8 cellular contexts compared by ENCODE assay signal in genomic region chr12:32365473-32366064, GRCh38. TPM values are rescaled to one million over a fixed set of nuclear protein-coding genes. Genes with fewer than 3 reads are reported as not detected.
DNase-seq lines count a peak whose midpoint lies in the region; ATAC-seq and TF ChIP-seq lines count a peak whose summit lies in the region.

No MANE protein-coding gene starts in this region.

- no peaks in the 10 kb centered on the region for H3K9me2 ChIP-seq in Karpas-422 (replicated peaks; ENCODE audit: insufficient read depth, low read length)

- H2AFZ ChIP-seq in Karpas-422 (ENCODE audit: low read length) = no peak overlapping the region

- H3K9me3 ChIP-seq in CD4-positive, alpha-beta T cell (ENCODE audit: control insufficient read depth, low read length) = no peaks in the 10 kb centered on the region
- H3K9me3 ChIP-seq in Karpas-422 (ENCODE audit: low read length) = no peaks in the 10 kb centered on the region

- no peak overlapping the region for H3K4me2 ChIP-seq in Karpas-422 (ENCODE audit: low read depth, low read length, poor library complexity, severe bottlenecking)

- H3K27ac Mint-ChIP-seq in CD4-positive, alpha-beta T cell = no peak overlapping the region
- no peak overlapping the region for H3K27ac Mint-ChIP-seq in activated naive CD8-positive, alpha-beta T cell treated with anti-CD3 and anti-CD28 coated beads, Interleukin-2, amount 50 U/mL, for 24 hours

- H4K20me1 ChIP-seq in Karpas-422 (ENCODE audit: insufficient read depth, low read depth, low read length) = no peaks in the 10 kb centered on the region

- ATAC-seq in CD4-positive, alpha-beta T cell (ENCODE audit: poor library complexity) = peak; percentile 57
- ATAC-seq in activated naive CD8-positive, alpha-beta T cell treated with anti-CD3 and anti-CD28 coated beads, Interleukin-2, amount 50 U/mL, for 24 hours = no peak
- peak; percentile 68 to 76 for ATAC-seq in left cardiac atrium
- ATAC-seq in GM21360 (IDR thresholded peaks at IDR 0.05; ENCODE audit: unreplicated experiment) = no peak

- H3K27ac ChIP-seq in CD4-positive, alpha-beta T cell (ENCODE audit: low read depth, low read length) = no peak overlapping the region
- H3K27ac ChIP-seq in Karpas-422 (ENCODE audit: low read length) = no peak overlapping the region

- H3K4me1 ChIP-seq in Karpas-422 (ENCODE audit: low read length) = no peaks in the 10 kb centered on the region

- no peak overlapping the region for H3K9ac ChIP-seq in Karpas-422 (ENCODE audit: low read length)

- peak; percentile 71 for TF ChIP-seq CTCF in CD4-positive, alpha-beta T cell (IDR thresholded peaks at IDR 0.05)

- no peaks in the 10 kb centered on the region for H3K36me3 ChIP-seq in Karpas-422 (ENCODE audit: insufficient read depth, low read length)

- no peaks in the 10 kb centered on the region for H3K9me3 Mint-ChIP-seq in CD4-positive, alpha-beta T cell
- no peaks in the 10 kb centered on the region for H3K9me3 Mint-ChIP-seq in activated naive CD8-positive, alpha-beta T cell treated with anti-CD3 and anti-CD28 coated beads, Interleukin-2, amount 50 U/mL, for 24 hours

- H3K36me3 Mint-ChIP-seq in CD4-positive, alpha-beta T cell (ENCODE audit: low read depth) = no peaks in the 10 kb centered on the region
- no peaks in the 10 kb centered on the region for H3K36me3 Mint-ChIP-seq in activated naive CD8-positive, alpha-beta T cell treated with anti-CD3 and anti-CD28 coated beads, Interleukin-2, amount 50 U/mL, for 24 hours (ENCODE audit: low read depth)

- H3K4me3 ChIP-seq in Karpas-422 (ENCODE audit: low read length) = no peak overlapping the region

- POLR2A ChIA-PET in CD4-positive, alpha-beta T cell (lab: Charles Lee) = no interaction called here

- H3K27me3 ChIP-seq in CD4-positive, alpha-beta T cell (ENCODE audit: control insufficient read depth, insufficient read depth, low read length) = no peaks in the 10 kb centered on the region
- no peaks in the 10 kb centered on the region for H3K27me3 ChIP-seq in Karpas-422 (ENCODE audit: low read length)

- H3K79me2 ChIP-seq in Karpas-422 (ENCODE audit: low read length) = no peaks in the 10 kb centered on the region

- no peaks in the 10 kb centered on the region for H3K27me3 Mint-ChIP-seq in CD4-positive, alpha-beta T cell
- no peaks in the 10 kb centered on the region for H3K27me3 Mint-ChIP-seq in activated naive CD8-positive, alpha-beta T cell treated with anti-CD3 and anti-CD28 coated beads, Interleukin-2, amount 50 U/mL, for 24 hours

- no peak overlapping the region for H3K4me3 Mint-ChIP-seq in CD4-positive, alpha-beta T cell
- H3K4me3 Mint-ChIP-seq in activated naive CD8-positive, alpha-beta T cell treated with anti-CD3 and anti-CD28 coated beads, Interleukin-2, amount 50 U/mL, for 24 hours = no peak overlapping the region

- no peaks in the 10 kb centered on the region for H3K4me1 Mint-ChIP-seq in CD4-positive, alpha-beta T cell (ENCODE audit: low read depth)
- no peaks in the 10 kb centered on the region for H3K4me1 Mint-ChIP-seq in activated naive CD8-positive, alpha-beta T cell treated with anti-CD3 and anti-CD28 coated beads, Interleukin-2, amount 50 U/mL, for 24 hours

- DNase-seq in CD4-positive, alpha-beta T cell = peak in 5 of 10 experiments; percentile 2 to 23 (median 9)
- DNase-seq in GM19240 (ENCODE audit: insufficient read length, low spot score) = peak; percentile 15
- peak; percentile 78 for DNase-seq in Karpas-422
- peak; percentile 81 for DNase-seq in OCI-M1 (lab: John Stamatoyannopoulos, UW)
- peak; percentile 30 for DNase-seq in activated naive CD8-positive, alpha-beta T cell treated with anti-CD3 and anti-CD28 coated beads, Interleukin-2, amount 50 U/mL, for 24 hours
- DNase-seq in left cardiac atrium = no peak
- DNase-seq in putamen (ENCODE audit: low spot score) = peak; percentile 47

- intact Hi-C loops in CD4-positive, alpha-beta T cell (cut with DNase I, micrococcal nuclease) = loop anchor here (5.0 kb wide), 1 partner anchor 1657 kb away; the partner anchor contains the start of gene ALG10 (in 2 of the 2)
- intact Hi-C loops in left cardiac atrium (cut with DNase I) = loop anchor here (2.0 to 5.0 kb wide), 3 partner anchors 82 to 307 kb away; no protein-coding TSS in a partner anchor

- CTCF ChIA-PET in CD4-positive, alpha-beta T cell (lab: Charles Lee) = no interaction called here

RNA-seq across cellular contexts. Expression of gene FGD4, which starts 33.8 kb away (rescaled TPM):
- under 1 TPM; 0.25 to 0.34 TPM for total RNA-seq in CD4-positive, alpha-beta T cell
- total RNA-seq in Karpas-422 (2014; rRNA removed; shearing (Covaris generic); ENCODE audit: low replicate concordance) = 0.11 TPM in 1 of 2 replicates, not detected in the other
- 10 to 100 TPM; 15.9 to 16.0 TPM for total RNA-seq in left cardiac atrium

Comparison
In these comparisons a context has a peak if more than half of its experiments do, and no peak if none do; other contexts are left out.
1. ATAC-seq: peak in CD4-positive, alpha-beta T cell (single experiment) and left cardiac atrium (2 of 2); none in activated naive CD8-positive, alpha-beta T cell treated with anti-CD3 and anti-CD28 coated beads, Interleukin-2, amount 50 U/mL, for 24 hours (single experiment) and GM21360 (single experiment).
2. RNA of gene FGD4, which starts 33.8 kb away (total RNA-seq): 15.9 to 16.0 TPM in left cardiac atrium; 0.25 to 0.34 TPM in CD4-positive, alpha-beta T cell and 0.11 TPM in Karpas-422; every median in the first group is over 10 times any median in the second.